Comparison of ENCODE assay signal across 16 cellular contexts in the genomic region with DNA sequence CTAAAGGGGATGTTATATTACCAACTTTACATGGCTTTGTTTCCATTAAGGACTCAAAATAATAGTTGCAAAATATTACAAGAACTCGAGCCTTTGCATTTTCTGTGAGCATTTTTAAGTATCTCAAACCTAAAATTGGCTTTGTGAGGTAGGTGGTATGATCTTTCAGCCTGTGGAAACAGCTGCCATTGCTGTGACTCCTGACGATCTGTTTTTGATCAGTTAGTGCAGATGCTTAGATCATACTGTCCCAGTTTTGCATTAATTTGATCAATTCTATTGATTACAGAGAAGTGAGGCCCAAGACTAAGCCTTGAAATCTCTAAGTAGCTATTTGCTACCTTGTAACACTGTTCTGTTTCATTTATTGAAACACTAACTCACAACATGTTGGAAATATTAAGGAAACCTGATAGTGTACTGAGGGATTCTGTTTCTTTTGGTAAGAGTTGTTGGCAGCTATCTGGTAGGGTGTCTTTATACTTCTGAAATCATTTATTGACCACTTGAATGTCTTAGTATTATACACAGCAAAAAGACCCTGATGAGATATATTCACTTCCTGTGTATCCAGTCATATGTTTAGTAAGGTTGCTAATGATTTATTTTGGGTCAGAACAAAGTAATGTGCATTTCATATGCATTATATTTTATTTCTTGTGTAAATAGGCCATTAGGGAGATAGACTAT. TPM values are rescaled to one million over a fixed set of nuclear protein-coding genes. Genes with fewer than 3 reads are reported as not detected.
DNase-seq lines count a peak whose midpoint lies in the region; FAIRE-seq and TF ChIP-seq lines count a peak whose summit lies in the region.
"Had no signal": no experiment of that assay in that cellular context is flagged by ENCODE, and none has a peak within 500 bp of the region (broad histone marks: within the 10 kb centered on the region; RNA-seq: fewer than 3 reads in every experiment).

No MANE protein-coding gene starts in this region.

- TF ChIP-seq POLR2A in GM12892 (IDR thresholded peaks at IDR 0.05; ENCODE audit: low read depth, low read length), result no peak

- DNase-seq in GM19239 (ENCODE audit: insufficient read length, low spot score) (no peak), LHCN-M2 (ENCODE audit: low read depth) (peak; percentile 19), osteoblast (ENCODE audit: insufficient read length, low spot score, missing footprints) (no peak), GM12892 (ENCODE audit: insufficient read length) (no peak), activated gamma-delta T cell treated with Interleukin-2 at 50 U/mL for 16 hours (no peak)
- DNase-seq in activated naive CD4-positive, alpha-beta T cell (lab: John Stamatoyannopoulos, UW), result no peak
- DNase-seq: body of pancreas; CD4-positive, alpha-beta memory T cell; GF-D8; heart right ventricle; left lung; small intestine had no signal

- H2AFZ ChIP-seq in SU-DHL-6 (ENCODE audit: low read depth, low read length, severe bottlenecking), result no peak overlapping the region
- H2AFZ ChIP-seq in osteoblast (ENCODE audit: low read length), result no peak overlapping the region
- H2AFZ ChIP-seq: neural progenitor cell had no signal

- H3K9me2 ChIP-seq in SU-DHL-6 (replicated peaks; ENCODE audit: insufficient read depth, low read length), result no peaks in the 10 kb centered on the region

- H3K36me3 ChIP-seq in SU-DHL-6 (ENCODE audit: low read length) (peaks cover 10% of the 10 kb centered on the region; the same call in 1 of the 2 replicates), osteoblast (ENCODE audit: insufficient read depth, low read length) (peaks cover 23% of the 10 kb centered on the region)
- H3K36me3 ChIP-seq: neural progenitor cell had no signal

- no peak for TF ChIP-seq CTCF in SU-DHL-6 (IDR thresholded peaks at IDR 0.05; ENCODE audit: insufficient read depth, low read length, poor library complexity, severe bottlenecking)
- no peak for TF ChIP-seq CTCF in osteoblast (IDR thresholded peaks at IDR 0.05; ENCODE audit: extremely low read depth, low read depth, low read length)

- no peaks in the 10 kb centered on the region for H3K27me3 ChIP-seq in SU-DHL-6 (ENCODE audit: low read length)
- H3K27me3 ChIP-seq in osteoblast (ENCODE audit: insufficient read depth, low read length), result no peaks in the 10 kb centered on the region
- H3K27me3 ChIP-seq: body of pancreas, heart right ventricle, left lung, neural progenitor cell had no signal

- no peak overlapping the region; the same call in 1 of the 2 replicates for H3K27ac ChIP-seq in SU-DHL-6 (ENCODE audit: low read depth, low read length)
- no peak overlapping the region for H3K27ac ChIP-seq in osteoblast (ENCODE audit: low read depth, low read length)
- H3K27ac ChIP-seq: body of pancreas, heart right ventricle, left lung, neural progenitor cell, thoracic aorta had no signal

- peaks cover 24% of the 10 kb centered on the region for H3F3A ChIP-seq in SU-DHL-6 (ENCODE audit: insufficient read depth)

- no peak overlapping the region for H3K9ac ChIP-seq in SU-DHL-6 (ENCODE audit: low read length)
- H3K9ac ChIP-seq: neural progenitor cell had no signal

- H3K9me3 ChIP-seq in SU-DHL-6 (ENCODE audit: insufficient read depth, low read length) (no peaks in the 10 kb centered on the region), osteoblast (ENCODE audit: low read depth, low read length) (no peaks in the 10 kb centered on the region)
- H3K9me3 ChIP-seq: body of pancreas, heart right ventricle, left lung, thoracic aorta had no signal

- FAIRE-seq in GM19239 (lab: Jason Lieb, UNC), result peak; percentile 85
- FAIRE-seq in GM12892 (lab: Jason Lieb, UNC), result no peak
- FAIRE-seq: RCC 7860, small intestine had no signal

- peaks cover 99% of the 10 kb centered on the region for H3K79me2 ChIP-seq in SU-DHL-6 (ENCODE audit: insufficient read depth, low read length)
- H3K79me2 ChIP-seq in osteoblast (ENCODE audit: insufficient read depth, low read length), result peaks cover 88% of the 10 kb centered on the region

- H3K4me3 ChIP-seq in SU-DHL-6 (ENCODE audit: insufficient read depth, low read length, poor library complexity, severe bottlenecking) (no peak overlapping the region), osteoblast (ENCODE audit: insufficient read depth, low read length) (no peak overlapping the region)
- H3K4me3 ChIP-seq: body of pancreas, heart right ventricle, left lung, neural progenitor cell, thoracic aorta had no signal

- peaks cover 3% of the 10 kb centered on the region for H3K4me1 ChIP-seq in osteoblast (ENCODE audit: insufficient read depth, low read length)
- H3K4me1 ChIP-seq: body of pancreas, neural progenitor cell had no signal

- peak overlapping the region; percentile 11 for H3K4me2 ChIP-seq in SU-DHL-6 (ENCODE audit: low read depth, low read length, poor library complexity, severe bottlenecking)
- peak overlapping the region; percentile 40 for H3K4me2 ChIP-seq in osteoblast (ENCODE audit: insufficient read depth, low read length)
- H3K4me2 ChIP-seq: neural progenitor cell had no signal

- H4K20me1 ChIP-seq in SU-DHL-6 (ENCODE audit: low read depth, low read length) (peaks cover 16% of the 10 kb centered on the region), osteoblast (ENCODE audit: insufficient read depth, low read length) (peaks cover 34% of the 10 kb centered on the region)

RNA-seq across cellular contexts. Expression of a gene that starts 14.8 kb away (rescaled TPM):
- total RNA-seq in LHCN-M2 (2014; rRNA removed), result 29.0 and 29.6 TPM in 2 replicates
- 10.8 TPM for polyA plus RNA-seq in LHCN-M2 (2012)
- 68.4 and 69.8 TPM in 2 replicates for total RNA-seq in osteoblast
- 5.5 TPM for polyA plus RNA-seq in GM12892 (2012; ENCODE audit: missing spikeins)

RNA-seq across cellular contexts. Expression of a gene that starts 46.3 kb away (rescaled TPM):
- total RNA-seq in LHCN-M2 (2014; rRNA removed), result 0.86 TPM in 1 of 2 replicates, not detected in the other
- polyA plus RNA-seq in LHCN-M2 (2012), result 0.40 TPM
- 33.9 and 50.3 TPM in 2 replicates for total RNA-seq in osteoblast
- 0.17 TPM for polyA plus RNA-seq in GM12892 (2012; ENCODE audit: missing spikeins)
- polyA plus RNA-seq: CD4-positive, alpha-beta memory T cell had no signal

Comparison
In these comparisons a context has a peak if more than half of its experiments do, and no peak if none do; other contexts are left out.
1. RNA of a gene that starts 46.3 kb away (total RNA-seq): 33.9 to 50.3 TPM in osteoblast; 0.86 TPM in LHCN-M2; every median in the first group is over 10 times any median in the second.